In the genomic region with DNA sequence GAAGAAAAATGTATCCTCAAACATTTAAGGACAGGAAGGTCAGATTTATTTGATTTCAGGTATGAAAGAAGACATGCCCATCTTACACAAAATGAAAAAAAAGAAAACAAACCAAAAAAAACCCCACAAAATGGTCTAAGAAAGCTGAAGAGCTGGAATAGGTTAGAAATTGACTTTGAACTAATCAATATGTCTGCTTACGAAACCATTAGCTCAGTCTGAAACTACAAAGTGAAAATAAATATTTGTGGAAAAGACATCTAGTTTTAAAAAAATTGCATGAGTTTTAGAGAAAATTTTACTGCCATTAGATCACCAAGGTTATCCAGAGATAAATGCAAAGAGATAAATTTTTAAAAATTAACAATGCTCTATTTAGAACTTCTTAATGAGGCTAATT, we compare ENCODE assay signal across 28 cellular contexts.
"Had no signal": no experiment of that assay in that cellular context is flagged by ENCODE, and none has a peak within 500 bp of the region (broad histone marks: within the 10 kb centered on the region; RNA-seq: fewer than 3 reads in every experiment).

No MANE protein-coding gene starts in this region.

- H3K27me3 Mint-ChIP-seq: dendritic cell treated with granulocyte-macrophage colony-stimulating factor and Interleukin-4, amounts not matched to agents 40 ng/mL and 50 ng/mL, for 4 days had no signal

- H3K9me3 ChIP-seq: colonic mucosa, esophagus squamous epithelium, gastrocnemius medialis, heart left ventricle, left lung, lower lobe of right lung, mucosa of descending colon had no signal

- H3K4me3 Mint-ChIP-seq: dendritic cell treated with granulocyte-macrophage colony-stimulating factor and Interleukin-4, amounts not matched to agents 40 ng/mL and 50 ng/mL, for 4 days; effector memory CD8-positive, alpha-beta T cell; endodermal cell; immature natural killer cell; mesothelial cell of epicardium; naive B cell had no signal

- DNase-seq: colonic mucosa; cortex of kidney; effector CD8-positive, alpha-beta T cell; effector memory CD8-positive, alpha-beta T cell; endodermal cell; erythroblast; esophagus squamous epithelium; foreskin melanocyte; gastrocnemius medialis; heart left ventricle; hypothalamus; immature natural killer cell; islet precursor cell; kidney; kidney glomerular epithelial cell; left colon; left lung; left ventricle myocardium superior; lower lobe of right lung; mesenchymal stem cell; mucosa of descending colon; naive B cell had no signal

- H3K27ac ChIP-seq: colonic mucosa, epithelial cell of prostate, esophagus squamous epithelium, gastrocnemius medialis, heart left ventricle, hepatocyte, left lung, lower lobe of right lung had no signal

- H2AFZ ChIP-seq: hepatocyte had no signal

- H3K36me3 ChIP-seq: colonic mucosa, esophagus squamous epithelium, gastrocnemius medialis, heart left ventricle, left lung, lower lobe of right lung had no signal

- H3K79me2 ChIP-seq: hepatocyte had no signal

- H3K36me3 Mint-ChIP-seq: mesothelial cell of epicardium, naive B cell had no signal

- H3K4me3 ChIP-seq: colonic mucosa, esophagus squamous epithelium, gastrocnemius medialis, heart left ventricle, hepatocyte, left lung, lower lobe of right lung, mucosa of descending colon had no signal

- ATAC-seq: effector memory CD8-positive, alpha-beta T cell; esophagus mucosa; gastrocnemius medialis; heart left ventricle; left colon; left lung; left ventricle myocardium superior; lower lobe of right lung; mucosa of descending colon had no signal

- H3K27ac Mint-ChIP-seq: dendritic cell treated with granulocyte-macrophage colony-stimulating factor and Interleukin-4, amounts not matched to agents 40 ng/mL and 50 ng/mL, for 4 days; effector memory CD8-positive, alpha-beta T cell; endodermal cell; immature natural killer cell; mesothelial cell of epicardium; naive B cell had no signal

- H3K4me1 Mint-ChIP-seq: naive B cell had no signal

- H3K9me3 Mint-ChIP-seq: dendritic cell treated with granulocyte-macrophage colony-stimulating factor and Interleukin-4, amounts not matched to agents 40 ng/mL and 50 ng/mL, for 4 days; effector memory CD8-positive, alpha-beta T cell; endodermal cell; immature natural killer cell; mesothelial cell of epicardium; naive B cell had no signal

- H3K4me2 ChIP-seq: hepatocyte had no signal

- H3K27me3 ChIP-seq: colonic mucosa, esophagus squamous epithelium, gastrocnemius medialis, heart left ventricle, hepatocyte, left lung had no signal

- H3K4me1 ChIP-seq: colonic mucosa, esophagus squamous epithelium, gastrocnemius medialis, lower lobe of right lung had no signal

- FAIRE-seq: endometrium, kidney had no signal
